In the genomic region with DNA sequence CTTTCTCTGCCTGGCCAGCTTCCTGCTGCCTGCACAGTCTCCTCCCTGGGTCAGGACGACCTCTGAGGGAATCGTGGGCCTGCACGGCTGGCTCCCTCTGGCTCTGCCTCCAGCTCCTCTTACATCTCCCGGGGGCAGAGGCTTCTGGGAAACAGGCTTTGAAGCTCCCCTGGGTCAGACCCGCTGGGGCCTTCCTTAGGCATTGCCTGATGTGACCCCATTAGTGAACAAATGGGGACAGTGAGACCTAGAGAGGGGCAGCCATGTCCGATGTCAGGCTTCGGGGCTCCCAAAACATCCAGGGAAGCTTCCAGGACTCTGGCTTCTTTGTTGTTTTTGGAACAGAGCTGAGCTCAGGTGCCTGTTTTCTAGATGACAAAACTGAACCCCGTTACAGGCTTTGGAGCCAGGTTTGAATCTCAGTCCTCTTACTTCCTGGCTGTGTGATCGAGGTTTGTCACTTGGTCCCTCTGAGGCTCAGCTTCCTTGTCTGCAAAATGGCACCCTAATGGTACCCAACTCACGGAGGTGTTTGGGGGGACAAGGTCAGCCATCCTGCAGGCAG, we compare ENCODE assay signal across 8 cellular contexts.
DNase-seq lines count a peak whose midpoint lies in the region; ATAC-seq and TF ChIP-seq lines count a peak whose summit lies in the region.

No MANE protein-coding gene starts in this region.

- H3K27ac ChIP-seq in muscle layer of duodenum (ENCODE audit: low read length) (peak overlapping the region; percentile 43), upper lobe of right lung (peak overlapping the region; percentile 85)

- ATAC-seq in activated CD8-positive, alpha-beta memory T cell treated with anti-CD3 and anti-CD28 coated beads, Interleukin-2, amount 10 ng/mL, durations not matched to agents 7 days and 5 days = peak; percentile 32
- ATAC-seq in upper lobe of right lung = no peak

- H3K27ac Mint-ChIP-seq in activated CD8-positive, alpha-beta memory T cell treated with anti-CD3 and anti-CD28 coated beads, Interleukin-2, amount 10 ng/mL, durations not matched to agents 7 days and 5 days = no peak overlapping the region
- H3K27ac Mint-ChIP-seq in dendritic cell treated with granulocyte-macrophage colony-stimulating factor and Interleukin-4, amounts not matched to agents 40 ng/mL and 50 ng/mL, for 4 days = peak overlapping the region; percentile 60

- H3K4me3 ChIP-seq in muscle layer of duodenum (ENCODE audit: low read depth in 1 of 2, low read length in 2 of 2) (no peak overlapping the region), upper lobe of right lung (no peak overlapping the region)

- no peaks in the 10 kb centered on the region for H3K9me3 ChIP-seq in muscle layer of duodenum (ENCODE audit: control insufficient read depth in 1 of 2, low read length in 2 of 2)
- no peaks in the 10 kb centered on the region for H3K9me3 ChIP-seq in upper lobe of right lung

- H3K36me3 Mint-ChIP-seq in activated CD8-positive, alpha-beta memory T cell treated with anti-CD3 and anti-CD28 coated beads, Interleukin-2, amount 10 ng/mL, durations not matched to agents 7 days and 5 days = no peaks in the 10 kb centered on the region
- H3K36me3 Mint-ChIP-seq in dendritic cell treated with granulocyte-macrophage colony-stimulating factor and Interleukin-4, amounts not matched to agents 40 ng/mL and 50 ng/mL, for 4 days (ENCODE audit: low read depth) = no peaks in the 10 kb centered on the region

- peaks cover 4% of the 10 kb centered on the region in 2 donors for H3K4me1 ChIP-seq in muscle layer of duodenum (ENCODE audit: control insufficient read depth in 1 of 2, insufficient read depth in 2 of 2, low read length in 2 of 2)
- H3K4me1 ChIP-seq in upper lobe of right lung = peaks cover 41% of the 10 kb centered on the region

- H3K36me3 ChIP-seq in muscle layer of duodenum (ENCODE audit: control insufficient read depth in 1 of 2, insufficient read depth in 2 of 2, low read length in 2 of 2) = peaks cover 0 to 5% of the 10 kb centered on the region in 2 donors
- no peaks in the 10 kb centered on the region for H3K36me3 ChIP-seq in upper lobe of right lung

- H3K4me1 Mint-ChIP-seq in activated CD8-positive, alpha-beta memory T cell treated with anti-CD3 and anti-CD28 coated beads, Interleukin-2, amount 10 ng/mL, durations not matched to agents 7 days and 5 days = peaks cover 33% of the 10 kb centered on the region
- H3K4me1 Mint-ChIP-seq in dendritic cell treated with granulocyte-macrophage colony-stimulating factor and Interleukin-4, amounts not matched to agents 40 ng/mL and 50 ng/mL, for 4 days (ENCODE audit: low read depth) = peaks cover 68% of the 10 kb centered on the region

- TF ChIP-seq CTCF in upper lobe of right lung (IDR thresholded peaks at IDR 0.05) = no peak

- H3K27me3 ChIP-seq in muscle layer of duodenum (ENCODE audit: low read depth, low read length) = no peaks in the 10 kb centered on the region
- no peaks in the 10 kb centered on the region for H3K27me3 ChIP-seq in upper lobe of right lung

- no peaks in the 10 kb centered on the region for H3K9me3 Mint-ChIP-seq in activated CD8-positive, alpha-beta memory T cell treated with anti-CD3 and anti-CD28 coated beads, Interleukin-2, amount 10 ng/mL, durations not matched to agents 7 days and 5 days (ENCODE audit: low read depth)
- no peaks in the 10 kb centered on the region for H3K9me3 Mint-ChIP-seq in dendritic cell treated with granulocyte-macrophage colony-stimulating factor and Interleukin-4, amounts not matched to agents 40 ng/mL and 50 ng/mL, for 4 days

- DNase-seq in activated CD8-positive, alpha-beta memory T cell treated with anti-CD3 and anti-CD28 coated beads, Interleukin-2, amount 10 ng/mL, durations not matched to agents 7 days and 5 days = no peak
- DNase-seq in activated CD8-positive, alpha-beta memory T cell treated with anti-CD3 and anti-CD28 coated beads, Interleukin-2, amount 50 U/mL, for 48 hours = no peak
- DNase-seq in upper lobe of right lung (no peak), kidney glomerular epithelial cell (lab: John Stamatoyannopoulos, UW) (no peak), DMS79 treated with DMSO at 0.1 percent for 48 hours (lab: John Stamatoyannopoulos, UW) (no peak), NCI-H748 (lab: John Stamatoyannopoulos, UW; ENCODE audit: unreplicated experiment) (no peak)

- H3K27me3 Mint-ChIP-seq in activated CD8-positive, alpha-beta memory T cell treated with anti-CD3 and anti-CD28 coated beads, Interleukin-2, amount 10 ng/mL, durations not matched to agents 7 days and 5 days = peaks cover 8% of the 10 kb centered on the region
- peaks cover 1% of the 10 kb centered on the region for H3K27me3 Mint-ChIP-seq in dendritic cell treated with granulocyte-macrophage colony-stimulating factor and Interleukin-4, amounts not matched to agents 40 ng/mL and 50 ng/mL, for 4 days

- CTCF ChIA-PET in activated CD8-positive, alpha-beta memory T cell treated with anti-CD3 and anti-CD28 coated beads, Interleukin-2, amount 10 ng/mL, durations not matched to agents 7 days and 5 days (lab: Charles Lee) = interaction anchor here (1.0 to 2.9 kb wide), 8 partner anchors 9 to 307 kb away, joined by 3 to 7 read pairs (median 4); a partner anchor contains a TSS

- no peak overlapping the region for H3K4me3 Mint-ChIP-seq in activated CD8-positive, alpha-beta memory T cell treated with anti-CD3 and anti-CD28 coated beads, Interleukin-2, amount 10 ng/mL, durations not matched to agents 7 days and 5 days
- H3K4me3 Mint-ChIP-seq in dendritic cell treated with granulocyte-macrophage colony-stimulating factor and Interleukin-4, amounts not matched to agents 40 ng/mL and 50 ng/mL, for 4 days = no peak overlapping the region

- intact Hi-C loops in dendritic cell treated with granulocyte-macrophage colony-stimulating factor and Interleukin-4, amounts not matched to agents 40 ng/mL and 50 ng/mL, for 4 days (cut with micrococcal nuclease) = no loop called here
- intact Hi-C loops in upper lobe of right lung (cut with DNase I) = no loop called here
